1 cellular context compared by ENCODE assay signal in genomic region chr4:55920571-55920970, GRCh38.
TF ChIP-seq lines count a peak whose summit lies in the region.

No MANE protein-coding gene starts in this region.

TF ChIP-seq in HepG2, 621 proteins besides CTCF, POLR2A, EP300 and RAD21 (continued from another document):
- TF ChIP-seq, protein P1, sequence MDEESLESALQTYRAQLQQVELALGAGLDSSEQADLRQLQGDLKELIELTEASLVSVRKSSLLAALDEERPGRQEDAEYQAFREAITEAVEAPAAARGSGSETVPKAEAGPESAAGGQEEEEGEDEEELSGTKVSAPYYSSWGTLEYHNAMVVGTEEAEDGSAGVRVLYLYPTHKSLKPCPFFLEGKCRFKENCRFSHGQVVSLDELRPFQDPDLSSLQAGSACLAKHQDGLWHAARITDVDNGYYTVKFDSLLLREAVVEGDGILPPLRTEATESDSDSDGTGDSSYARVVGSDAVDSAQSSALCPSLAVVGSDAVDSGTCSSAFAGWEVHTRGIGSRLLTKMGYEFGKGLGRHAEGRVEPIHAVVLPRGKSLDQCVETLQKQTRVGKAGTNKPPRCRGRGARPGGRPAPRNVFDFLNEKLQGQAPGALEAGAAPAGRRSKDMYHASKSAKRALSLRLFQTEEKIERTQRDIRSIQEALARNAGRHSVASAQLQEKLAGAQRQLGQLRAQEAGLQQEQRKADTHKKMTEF (CRISPR knock-in tag; IDR thresholded peaks at IDR 0.05) = no peak
- TF ChIP-seq HNRNPL (IDR thresholded peaks at IDR 0.05; ENCODE audit: low read depth, low read length) (no peak), PHF8 (CRISPR knock-in tag; IDR thresholded peaks at IDR 0.05) (no peak), ZNF468 (CRISPR knock-in tag; IDR thresholded peaks at IDR 0.05) (no peak), PPARG (CRISPR knock-in tag; conservative IDR thresholded peaks at IDR 0.05) (no peak)
TF ChIP-seq in HepG2: peak in this region for 0.
